21 cellular contexts compared by ENCODE assay signal in the genomic region with DNA sequence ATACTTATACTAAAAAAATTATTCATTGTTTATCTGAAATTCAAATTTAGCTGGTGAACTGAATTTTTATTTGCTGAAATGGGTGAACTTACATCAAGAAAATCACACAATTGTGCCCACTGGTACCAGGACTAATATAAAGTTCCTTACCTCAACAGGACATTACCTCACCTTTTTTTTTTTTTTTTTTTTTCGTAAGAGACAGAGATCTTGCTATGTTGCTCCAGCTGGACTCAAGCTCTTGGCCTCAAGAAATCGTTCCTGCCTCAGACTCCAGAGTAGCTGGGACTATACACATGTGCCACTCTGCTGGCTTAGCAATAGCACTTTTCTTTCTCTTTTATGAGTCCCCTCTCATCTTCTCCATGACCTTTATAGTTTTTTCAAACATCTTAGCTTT.
"Had no signal": no experiment of that assay in that cellular context is flagged by ENCODE, and none has a peak within 500 bp of the region (broad histone marks: within the 10 kb centered on the region; RNA-seq: fewer than 3 reads in every experiment).

No MANE protein-coding gene starts in this region.

- H3K27ac Mint-ChIP-seq: activated CD8-positive, alpha-beta T cell treated with anti-CD3 and anti-CD28 coated beads for 36 hours; activated naive CD8-positive, alpha-beta T cell treated with anti-CD3 and anti-CD28 coated beads for 36 hours; endodermal cell; WTC11 had no signal

- ATAC-seq: body of pancreas, left colon, lower lobe of right lung, WTC11 had no signal

- H3K36me3 ChIP-seq: lower lobe of right lung, tibial nerve had no signal

- H3K4me1 ChIP-seq: body of pancreas, lower lobe of right lung, tibial nerve had no signal

- H3K9me3 ChIP-seq: body of pancreas, lower lobe of right lung, tibial nerve had no signal

- H3K27me3 ChIP-seq: body of pancreas, tibial nerve had no signal

- H3K27me3 Mint-ChIP-seq: activated CD8-positive, alpha-beta T cell treated with anti-CD3 and anti-CD28 coated beads for 36 hours; activated naive CD8-positive, alpha-beta T cell treated with anti-CD3 and anti-CD28 coated beads for 36 hours; natural killer cell treated with Interleukin-12 subunit alpha and Interleukin-12 subunit beta and Interleukin-15 and Interleukin-18, amount 100 ng/mL, for 72 hours; stimulated activated naive CD8-positive, alpha-beta T cell treated with anti-CD3 and anti-CD28 coated beads, Interleukin-15, Interleukin-2, amounts not matched to agents 100 ng/mL and 50 ng/mL, for 24 hours had no signal

- H3K4me1 Mint-ChIP-seq: endodermal cell, WTC11 had no signal

- H3K4me3 Mint-ChIP-seq: activated CD8-positive, alpha-beta T cell treated with anti-CD3 and anti-CD28 coated beads for 36 hours; activated naive CD8-positive, alpha-beta T cell treated with anti-CD3 and anti-CD28 coated beads for 36 hours; endodermal cell; natural killer cell treated with Interleukin-12 subunit alpha and Interleukin-12 subunit beta and Interleukin-15 and Interleukin-18, amount 100 ng/mL, for 72 hours; stimulated activated naive CD8-positive, alpha-beta T cell treated with anti-CD3 and anti-CD28 coated beads, Interleukin-15, Interleukin-2, amounts not matched to agents 100 ng/mL and 50 ng/mL, for 24 hours; WTC11 had no signal

- H3K9me3 Mint-ChIP-seq: activated CD8-positive, alpha-beta T cell treated with anti-CD3 and anti-CD28 coated beads for 36 hours; activated naive CD8-positive, alpha-beta T cell treated with anti-CD3 and anti-CD28 coated beads for 36 hours; endodermal cell; natural killer cell treated with Interleukin-12 subunit alpha and Interleukin-12 subunit beta and Interleukin-15 and Interleukin-18, amount 100 ng/mL, for 72 hours; stimulated activated naive CD8-positive, alpha-beta T cell treated with anti-CD3 and anti-CD28 coated beads, Interleukin-15, Interleukin-2, amounts not matched to agents 100 ng/mL and 50 ng/mL, for 24 hours; WTC11 had no signal

- H3K36me3 Mint-ChIP-seq: activated naive CD8-positive, alpha-beta T cell treated with anti-CD3 and anti-CD28 coated beads for 36 hours; natural killer cell treated with Interleukin-12 subunit alpha and Interleukin-12 subunit beta and Interleukin-15 and Interleukin-18, amount 100 ng/mL, for 72 hours; WTC11 had no signal

- H3K4me3 ChIP-seq: body of pancreas, lower lobe of right lung, tibial nerve had no signal

- DNase-seq: activated CD8-positive, alpha-beta memory T cell treated with anti-CD3 and anti-CD28 coated beads, Interleukin-2, amount 50 U/mL, for 4 hours; activated gamma-delta T cell treated with Interleukin-2 at 50 U/mL for 16 hours; activated naive CD8-positive, alpha-beta T cell treated with anti-CD3 and anti-CD28 coated beads for 36 hours; activated T-cell treated with anti-CD3 and anti-CD28 coated beads, Interleukin-2, amount 50 U/mL, for 48 hours; amniotic stem cell; body of pancreas; central memory CD4-positive, alpha-beta T cell; endodermal cell; foreskin melanocyte; glutamatergic neuron; hippocampal formation; left colon; lower lobe of right lung; retina; stimulated activated CD4-positive, alpha-beta T cell treated with anti-CD3 and anti-CD28 coated beads, Interleukin-12 subunit alpha, Interleukin-12 subunit beta, amount 100 ng/mL, for 4 hours; stimulated activated CD4-positive, alpha-beta T cell treated with anti-CD3 and anti-CD28 coated beads, Interleukin-2, amount 100 ng/mL, for 24 hours had no signal

- H3K27ac ChIP-seq: body of pancreas, lower lobe of right lung, tibial nerve had no signal
